ENCODE assay signal across 1 cellular context in the genomic region with DNA sequence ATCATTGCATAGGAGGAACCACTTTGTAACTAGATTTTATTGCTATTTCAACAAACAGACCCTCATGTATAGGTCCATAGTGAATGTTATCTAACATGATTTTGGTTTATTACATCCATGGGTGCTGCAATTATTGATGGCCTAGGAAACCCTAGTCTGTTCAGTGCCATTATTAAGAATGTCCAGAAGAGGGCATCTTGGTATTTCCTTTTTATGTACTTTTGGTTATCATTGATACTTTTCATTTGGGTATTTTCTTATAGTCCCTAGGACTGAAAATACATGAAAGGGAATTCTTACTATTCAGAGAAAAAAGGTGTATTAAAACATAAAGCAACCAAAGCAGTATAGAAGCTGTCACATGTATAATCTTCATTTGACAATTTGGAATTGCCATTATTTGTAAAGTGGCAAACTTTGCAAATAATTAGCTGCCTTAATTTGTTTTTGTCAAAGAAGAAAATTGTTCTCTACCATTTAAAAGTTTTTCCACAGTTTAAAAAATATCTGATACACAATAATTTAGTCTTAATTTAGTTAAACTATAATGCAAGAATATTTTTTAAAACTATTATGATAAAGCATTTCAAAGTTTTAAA.
TF ChIP-seq lines count a peak whose summit lies in the region.

No MANE protein-coding gene starts in this region.

TF ChIP-seq in K562, 482 proteins besides CTCF, POLR2A, EP300 and RAD21 (continued from another document):
- TF ChIP-seq, protein P1, sequence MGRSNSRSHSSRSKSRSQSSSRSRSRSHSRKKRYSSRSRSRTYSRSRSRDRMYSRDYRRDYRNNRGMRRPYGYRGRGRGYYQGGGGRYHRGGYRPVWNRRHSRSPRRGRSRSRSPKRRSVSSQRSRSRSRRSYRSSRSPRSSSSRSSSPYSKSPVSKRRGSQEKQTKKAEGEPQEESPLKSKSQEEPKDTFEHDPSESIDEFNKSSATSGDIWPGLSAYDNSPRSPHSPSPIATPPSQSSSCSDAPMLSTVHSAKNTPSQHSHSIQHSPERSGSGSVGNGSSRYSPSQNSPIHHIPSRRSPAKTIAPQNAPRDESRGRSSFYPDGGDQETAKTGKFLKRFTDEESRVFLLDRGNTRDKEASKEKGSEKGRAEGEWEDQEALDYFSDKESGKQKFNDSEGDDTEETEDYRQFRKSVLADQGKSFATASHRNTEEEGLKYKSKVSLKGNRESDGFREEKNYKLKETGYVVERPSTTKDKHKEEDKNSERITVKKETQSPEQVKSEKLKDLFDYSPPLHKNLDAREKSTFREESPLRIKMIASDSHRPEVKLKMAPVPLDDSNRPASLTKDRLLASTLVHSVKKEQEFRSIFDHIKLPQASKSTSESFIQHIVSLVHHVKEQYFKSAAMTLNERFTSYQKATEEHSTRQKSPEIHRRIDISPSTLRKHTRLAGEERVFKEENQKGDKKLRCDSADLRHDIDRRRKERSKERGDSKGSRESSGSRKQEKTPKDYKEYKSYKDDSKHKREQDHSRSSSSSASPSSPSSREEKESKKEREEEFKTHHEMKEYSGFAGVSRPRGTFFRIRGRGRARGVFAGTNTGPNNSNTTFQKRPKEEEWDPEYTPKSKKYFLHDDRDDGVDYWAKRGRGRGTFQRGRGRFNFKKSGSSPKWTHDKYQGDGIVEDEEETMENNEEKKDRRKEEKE (IDR thresholded peaks at IDR 0.05; ENCODE audit: borderline replicate concordance in 1 of 2, control insufficient read depth in 1 of 2, low read depth in 2 of 2, low read length in 1 of 2): no peak
